ENCODE assay signal across 8 cellular contexts in genomic region chr2:101696272-101697123, GRCh38. TPM values are rescaled to one million over a fixed set of nuclear protein-coding genes. Genes with fewer than 3 reads are reported as not detected.
DNase-seq lines count a peak whose midpoint lies in the region; ATAC-seq and TF ChIP-seq lines count a peak whose summit lies in the region.

No MANE protein-coding gene starts in this region.

- peaks cover 30% of the 10 kb centered on the region for H3K4me1 ChIP-seq in CD8-positive, alpha-beta T cell (ENCODE audit: insufficient read depth, low read length)
- peaks cover 17 to 19% (median 18%) of the 10 kb centered on the region in 3 donors for H3K4me1 ChIP-seq in skeletal muscle tissue (ENCODE audit: control insufficient read depth in 3 of 3, insufficient read depth in 3 of 3, low read length in 3 of 3)

- POLR2A ChIA-PET in CD8-positive, alpha-beta T cell (lab: Charles Lee), result interaction anchor here (0.8 to 5.1 kb wide), 4 partner anchors 10 to 127 kb away, joined by 3 to 45 read pairs (median 3); no protein-coding TSS in a partner anchor
- POLR2A ChIA-PET in GM10248 (lab: Yijun Ruan, JAX), result no interaction called here

- no peaks in the 10 kb centered on the region for H3K27me3 ChIP-seq in CD8-positive, alpha-beta T cell (ENCODE audit: insufficient read depth, low read length)
- H3K27me3 ChIP-seq in skeletal muscle tissue (ENCODE audit: control insufficient read depth in 3 of 3, insufficient read depth in 3 of 3, low read length in 3 of 3), result no peaks in the 10 kb centered on the region

- TF ChIP-seq CTCF in CD8-positive, alpha-beta T cell (IDR thresholded peaks at IDR 0.05), result no peak
- TF ChIP-seq CTCF in LNCaP clone FGC (IDR thresholded peaks at IDR 0.05; ENCODE audit: control insufficient read depth, extremely low read depth, insufficient read depth), result no peak
- no peak for TF ChIP-seq CTCF in GM10248 (IDR thresholded peaks at IDR 0.05; ENCODE audit: control extremely low read depth, extremely low read depth, low read depth, missing control alignments)

- peak; percentile 3 for ATAC-seq in CD8-positive, alpha-beta T cell
- ATAC-seq in HG03097 (IDR thresholded peaks at IDR 0.05; ENCODE audit: low FRiP score, unreplicated experiment) (no peak), GM21786 (IDR thresholded peaks at IDR 0.05; ENCODE audit: unreplicated experiment) (no peak)

- no peaks in the 10 kb centered on the region for H3K27me3 Mint-ChIP-seq in CD8-positive, alpha-beta T cell (ENCODE audit: low read depth)

- H3K9ac ChIP-seq in skeletal muscle tissue (ENCODE audit: low read depth in 1 of 3, low read length in 3 of 3), result peak overlapping the region; percentile 77 to 83 (median 78)

- H3K36me3 Mint-ChIP-seq in CD8-positive, alpha-beta T cell, result peaks cover 8% of the 10 kb centered on the region

- peak overlapping the region; percentile 61 for H3K4me3 ChIP-seq in CD8-positive, alpha-beta T cell (ENCODE audit: low read depth, low read length)
- H3K4me3 ChIP-seq in LNCaP clone FGC (ENCODE audit: low read depth, low read length) (peak overlapping the region; percentile 49), iPS-11a (ENCODE audit: low read depth, low read length) (peak overlapping the region; percentile 50), skeletal muscle tissue (ENCODE audit: low read length in 3 of 3) (peak overlapping the region; percentile 78 to 79 (median 78))

- peaks cover 29% of the 10 kb centered on the region for H3K4me1 Mint-ChIP-seq in CD8-positive, alpha-beta T cell (ENCODE audit: low read depth)

- CTCF ChIA-PET in CD8-positive, alpha-beta T cell (lab: Charles Lee), result interaction anchor here (0.8 to 1.4 kb wide), 9 partner anchors 22 to 135 kb away, joined by 3 to 6 read pairs (median 4); no protein-coding TSS in a partner anchor
- CTCF ChIA-PET in GM10248 (lab: Yijun Ruan, JAX), result interaction anchor here (1.3 kb wide), 1 partner anchor 16 kb away, joined by 3 read pairs; no protein-coding TSS in a partner anchor

- H3K27ac Mint-ChIP-seq in CD8-positive, alpha-beta T cell, result peak overlapping the region; percentile 96

- H3K27ac ChIP-seq in CD8-positive, alpha-beta T cell (ENCODE audit: low read depth, low read length), result peak overlapping the region; percentile 43
- peak overlapping the region; percentile 89 for H3K27ac ChIP-seq in angular gyrus (ENCODE audit: low read depth, low read length)
- peak overlapping the region; percentile 84 for H3K27ac ChIP-seq in skeletal muscle tissue (ENCODE audit: low read depth, low read length)

- intact Hi-C loops in CD8-positive, alpha-beta T cell (cut with DNase I, micrococcal nuclease), result loop anchor here (1.0 to 10.0 kb wide), 8 partner anchors 9 to 692 kb away; partner anchors contain the start of genes CNOT11 (in 1 of the 2), RNF149 (in 1 of the 2), RPL31 (in 1 of the 2) and TBC1D8 (in 1 of the 2)

- no peaks in the 10 kb centered on the region for H3K36me3 ChIP-seq in CD8-positive, alpha-beta T cell (ENCODE audit: insufficient read depth, low read length)
- H3K36me3 ChIP-seq in skeletal muscle tissue (ENCODE audit: control insufficient read depth in 3 of 3, insufficient read depth in 3 of 3, low read length in 3 of 3), result no peaks in the 10 kb centered on the region

- peak in 1 of 7 experiments; percentile 30 for DNase-seq in CD8-positive, alpha-beta T cell
- DNase-seq in LNCaP clone FGC (ENCODE audit: low read depth) (no peak), GM10248 (ENCODE audit: extremely low spot score) (no peak)

- H3K4me3 Mint-ChIP-seq in CD8-positive, alpha-beta T cell, result peak overlapping the region; percentile 94

- peaks cover 2% of the 10 kb centered on the region for H3K9me3 Mint-ChIP-seq in CD8-positive, alpha-beta T cell

- no peaks in the 10 kb centered on the region for H3K9me3 ChIP-seq in CD8-positive, alpha-beta T cell (ENCODE audit: low read length)
- peaks cover 0 to 2% (median 0%) of the 10 kb centered on the region in 3 donors for H3K9me3 ChIP-seq in skeletal muscle tissue (ENCODE audit: control insufficient read depth in 3 of 3, low read length in 3 of 3)

RNA-seq across cellular contexts. Expression of gene MAP4K4, which starts 1.0 kb away (rescaled TPM):
- 10 to 100 TPM; 72.4 TPM for total RNA-seq in CD8-positive, alpha-beta T cell
- total RNA-seq in skeletal muscle tissue, result 77.2 TPM
